Comparison of ENCODE assay signal across 8 cellular contexts in genomic region chr11:67345949-67346819, GRCh38. TPM values are rescaled to one million over a fixed set of nuclear protein-coding genes. Genes with fewer than 3 reads are reported as not detected.
A peak's percentile ranks its signal among the peaks of the same experiment; 100 is the strongest.
DNase-seq lines count a peak whose midpoint lies in the region; ATAC-seq and FAIRE-seq lines count a peak whose summit lies in the region.

No MANE protein-coding gene starts in this region.

- peak; percentile 68 to 75 for ATAC-seq in CD4-positive, CD25-positive, alpha-beta regulatory T cell (ENCODE audit: low read depth in 2 of 2)
- no peak for ATAC-seq in HG02623 (IDR thresholded peaks at IDR 0.05; ENCODE audit: unreplicated experiment)

- no peaks in the 10 kb centered on the region for H3K27me3 ChIP-seq in CD4-positive, CD25-positive, alpha-beta regulatory T cell (ENCODE audit: control insufficient read depth, insufficient read depth, low read length)

- no peaks in the 10 kb centered on the region for H3K9me3 Mint-ChIP-seq in CD4-positive, CD25-positive, alpha-beta regulatory T cell

- peak overlapping the region; percentile 91 to 97 (median 96) for H3K27ac Mint-ChIP-seq in CD4-positive, CD25-positive, alpha-beta regulatory T cell

- no peaks in the 10 kb centered on the region for H3K36me3 ChIP-seq in CD4-positive, CD25-positive, alpha-beta regulatory T cell (ENCODE audit: control insufficient read depth, insufficient read depth, low read length)

- H3K27ac ChIP-seq in CD4-positive, CD25-positive, alpha-beta regulatory T cell (ENCODE audit: insufficient read depth, low read length, poor library complexity, severe bottlenecking): peak overlapping the region; percentile 70
- H3K27ac ChIP-seq in skin epidermis: peak overlapping the region in 14 of 21 experiments; percentile 26 to 70 (median 54)

- peaks cover 35% of the 10 kb centered on the region for H3K4me1 ChIP-seq in CD4-positive, CD25-positive, alpha-beta regulatory T cell (ENCODE audit: control insufficient read depth, insufficient read depth, low read length, poor library complexity, severe bottlenecking)

- H3K27me3 Mint-ChIP-seq in CD4-positive, CD25-positive, alpha-beta regulatory T cell: no peaks in the 10 kb centered on the region

- DNase-seq in CD4-positive, CD25-positive, alpha-beta regulatory T cell: peak in 2 of 3 donors; percentile 39 to 84
- DNase-seq in GM19239 (ENCODE audit: insufficient read length, low spot score) (no peak), SKM-1 (lab: John Stamatoyannopoulos, UW; ENCODE audit: unreplicated experiment) (peak; percentile 54), fibroblast of gingiva (ENCODE audit: low read depth) (peak; percentile 73), hypothalamus (lab: John Stamatoyannopoulos, UW) (no peak)
- DNase-seq in stimulated activated CD8-positive, alpha-beta memory T cell treated with anti-CD3 and anti-CD28 coated beads, Interleukin-4, amount 100 ng/mL, for 48 hours: no peak

- no peaks in the 10 kb centered on the region for H3K36me3 Mint-ChIP-seq in CD4-positive, CD25-positive, alpha-beta regulatory T cell

- peaks cover 6 to 68% (median 31%) of the 10 kb centered on the region in 4 donors for H3K4me1 Mint-ChIP-seq in CD4-positive, CD25-positive, alpha-beta regulatory T cell

- H3K9me3 ChIP-seq in CD4-positive, CD25-positive, alpha-beta regulatory T cell (ENCODE audit: control insufficient read depth in 2 of 2, low read length in 2 of 2): no peaks in the 10 kb centered on the region

- H3K4me3 ChIP-seq in CD4-positive, CD25-positive, alpha-beta regulatory T cell (ENCODE audit: low read depth, low read length): no peak overlapping the region
- H3K4me3 ChIP-seq in skin epidermis: no peak overlapping the region

- FAIRE-seq in GM19239 (lab: Jason Lieb, UNC): peak; percentile 86

- H3K4me3 Mint-ChIP-seq in CD4-positive, CD25-positive, alpha-beta regulatory T cell: peak overlapping the region; percentile 47 to 82 (median 68)

RNA-seq across cellular contexts. Expression of gene POLD4, which starts 7.2 kb away (rescaled TPM):
- total RNA-seq in CD4-positive, CD25-positive, alpha-beta regulatory T cell: 60.6 TPM
- polyA plus RNA-seq in CD4-positive, CD25-positive, alpha-beta regulatory T cell: 100 to 1,000 TPM; 103 to 127 (median 118) TPM

RNA-seq across cellular contexts. Expression of gene CLCF1, which starts 27.2 kb away (rescaled TPM):
- 3.0 TPM for total RNA-seq in CD4-positive, CD25-positive, alpha-beta regulatory T cell
- 1 to 10 TPM in 1 of 4 donors, under 1 TPM in 3; 0.10 to 1.3 (median 0.40) TPM for polyA plus RNA-seq in CD4-positive, CD25-positive, alpha-beta regulatory T cell

RNA-seq across cellular contexts. Expression of gene SSH3, which starts 42.9 kb away (rescaled TPM):
- total RNA-seq in CD4-positive, CD25-positive, alpha-beta regulatory T cell: 24.4 TPM
- polyA plus RNA-seq in CD4-positive, CD25-positive, alpha-beta regulatory T cell: 1 to 10 TPM; 2.3 to 7.1 (median 3.1) TPM

RNA-seq across cellular contexts. Expression of gene RAD9A, which starts 45.6 kb away (rescaled TPM):
- total RNA-seq in CD4-positive, CD25-positive, alpha-beta regulatory T cell: 27.5 TPM
- 1 to 10 TPM; 3.5 to 6.7 (median 6.4) TPM for polyA plus RNA-seq in CD4-positive, CD25-positive, alpha-beta regulatory T cell

RNA-seq across cellular contexts. Expression of gene PPP1CA, which starts 55.5 kb away (rescaled TPM):
- 160 TPM for total RNA-seq in CD4-positive, CD25-positive, alpha-beta regulatory T cell
- polyA plus RNA-seq in CD4-positive, CD25-positive, alpha-beta regulatory T cell: 100 to 1,000 TPM; 547 to 762 (median 622) TPM

Comparison
In these comparisons a context has a peak if more than half of its experiments do, and no peak if none do; other contexts are left out.
1. DNase-seq: peak in CD4-positive, CD25-positive, alpha-beta regulatory T cell (2 of 3), SKM-1 (single experiment) and fibroblast of gingiva (single experiment); none in GM19239 (single experiment), hypothalamus (0 of 51) and stimulated activated CD8-positive, alpha-beta memory T cell treated with anti-CD3 and anti-CD28 coated beads, Interleukin-4, amount 100 ng/mL, for 48 hours (single experiment).